Comparison of ENCODE assay signal across 18 cellular contexts in genomic region chr2:42425697-42426096, GRCh38.
"Had no signal": no experiment of that assay in that cellular context is flagged by ENCODE, and none has a peak within 500 bp of the region (broad histone marks: within the 10 kb centered on the region; RNA-seq: fewer than 3 reads in every experiment).

No MANE protein-coding gene starts in this region.

- H3K27ac ChIP-seq: colonic mucosa, hepatocyte, neutrophil, sigmoid colon, skin epidermis, stomach, thoracic aorta, transverse colon had no signal

- H3K4me1 ChIP-seq: colonic mucosa, stomach had no signal

- H3K27me3 ChIP-seq: colonic mucosa, hepatocyte, stomach, transverse colon had no signal

- H3K36me3 ChIP-seq: colonic mucosa, neutrophil, sigmoid colon, stomach, thoracic aorta, transverse colon had no signal

- ATAC-seq: naive thymus-derived CD4-positive, alpha-beta T cell had no signal

- H3K4me3 ChIP-seq: colonic mucosa, hepatocyte, sigmoid colon, skin epidermis, stomach, thoracic aorta, transverse colon had no signal

- H3K9me3 ChIP-seq: colonic mucosa, neutrophil, sigmoid colon, stomach, thoracic aorta, transverse colon had no signal

- FAIRE-seq: kidney had no signal

- DNase-seq: colonic mucosa; dermis blood vessel endothelial cell; effector CD4-positive, alpha-beta T cell; foreskin melanocyte; kidney; mammary epithelial cell; naive thymus-derived CD4-positive, alpha-beta T cell; posterior cingulate gyrus; sigmoid colon; stimulated activated CD4-positive, alpha-beta T cell treated with anti-CD3 and anti-CD28 coated beads, Interleukin-12 subunit alpha, Interleukin-12 subunit beta, amount 100 ng/mL, for 4 hours; stimulated activated naive CD4-positive, alpha-beta T cell; stomach; substantia nigra; transverse colon had no signal
